In the genomic region with DNA sequence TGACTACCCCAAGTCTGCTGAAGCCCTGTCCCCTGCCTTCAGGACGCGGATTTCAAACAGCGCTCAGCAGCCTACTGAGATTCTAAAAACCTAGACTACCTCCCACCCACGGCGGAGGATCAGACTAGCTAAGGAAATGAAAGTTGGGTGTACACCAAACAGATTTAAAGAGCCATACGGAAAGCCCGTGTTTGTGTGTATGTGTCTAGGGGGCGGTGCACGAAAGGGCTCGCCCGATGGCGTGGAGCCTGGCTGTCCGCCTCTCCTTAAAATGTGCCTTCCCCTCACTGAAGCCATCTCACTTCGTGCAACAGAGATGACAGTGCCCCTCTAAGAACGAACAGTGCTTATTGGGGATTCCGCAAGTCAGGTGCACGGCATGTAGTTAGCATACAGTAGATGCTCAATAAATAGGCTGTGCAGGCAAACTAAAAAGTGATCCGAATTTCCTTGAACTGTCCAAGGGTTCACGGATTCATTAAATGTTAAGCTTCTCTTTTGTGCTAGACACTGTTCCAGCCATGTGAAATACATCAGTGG, we compare ENCODE assay signal across 8 cellular contexts. TPM values are rescaled to one million over a fixed set of nuclear protein-coding genes. Genes with fewer than 3 reads are reported as not detected.
DNase-seq lines count a peak whose midpoint lies in the region; ATAC-seq and TF ChIP-seq lines count a peak whose summit lies in the region.

No MANE protein-coding gene starts in this region.

- H3K4me1 ChIP-seq in mucosa of rectum (ENCODE audit: control insufficient read depth in 2 of 2, insufficient read depth in 2 of 2, low read length in 2 of 2) = peaks cover 37% of the 10 kb centered on the region in 2 donors
- peaks cover 0 to 4% of the 10 kb centered on the region in 2 donors for H3K4me1 ChIP-seq in uterus

- H3K4me3 ChIP-seq in GM06990 (replicated peaks; ENCODE audit: low read depth, low read length) (peak overlapping the region; percentile 91), mucosa of rectum (ENCODE audit: low read length in 2 of 2) (peak overlapping the region; percentile 82 to 97), uterus (peak overlapping the region; percentile 63 to 79)

- H3K36me3 ChIP-seq in GM06990 (ENCODE audit: control insufficient read depth, insufficient read depth, low read length) = peaks cover 27% of the 10 kb centered on the region
- H3K36me3 ChIP-seq in mucosa of rectum (ENCODE audit: control insufficient read depth in 2 of 2, insufficient read depth in 2 of 2, low read length in 2 of 2) = peaks cover 31 to 38% of the 10 kb centered on the region in 2 donors
- H3K36me3 ChIP-seq in uterus = no peaks in the 10 kb centered on the region

- TF ChIP-seq CTCF in GM06990 (IDR thresholded peaks at IDR 0.05; ENCODE audit: insufficient read depth, low read length, poor library complexity, severe bottlenecking) (no peak), uterus (IDR thresholded peaks at IDR 0.05) (no peak)

- H3K9ac ChIP-seq in mucosa of rectum (ENCODE audit: low read depth in 1 of 2, low read length in 2 of 2) = peak overlapping the region; percentile 84 to 90

- no peaks in the 10 kb centered on the region for H3K9me3 ChIP-seq in mucosa of rectum (ENCODE audit: control insufficient read depth in 2 of 2, low read length in 2 of 2)
- no peaks in the 10 kb centered on the region for H3K9me3 ChIP-seq in uterus

- ATAC-seq in HG03571 (IDR thresholded peaks at IDR 0.05; ENCODE audit: unreplicated experiment) = no peak
- no peak for ATAC-seq in HG02610 (IDR thresholded peaks at IDR 0.05; ENCODE audit: unreplicated experiment)

- TF ChIP-seq POLR2A in uterus (IDR thresholded peaks at IDR 0.05) = no peak

- peak overlapping the region; percentile 98 for H3K27ac ChIP-seq in caudate nucleus (ENCODE audit: low read depth, low read length)
- H3K27ac ChIP-seq in mucosa of rectum (ENCODE audit: low read depth in 2 of 2, low read length in 2 of 2) = peak overlapping the region; percentile 96 to 98
- H3K27ac ChIP-seq in uterus = peak overlapping the region; percentile 93

- DNase-seq in GM06990 (ENCODE audit: extremely low read depth, insufficient read length) (no peak), OCI-M1 (lab: John Stamatoyannopoulos, UW) (peak; percentile 80), caudate nucleus (lab: John Stamatoyannopoulos, UW) (peak in 4 of 61 donors; percentile 6 to 31 (median 24)), uterus (no peak), activated gamma-delta T cell treated with Interleukin-2 at 50 U/mL for 16 hours (no peak)

- intact Hi-C loops in uterus (cut with DNase I; ENCODE audit: low total_unique reads) = no loop called here

- H3K27me3 ChIP-seq in GM06990 (replicated peaks; ENCODE audit: control insufficient read depth, insufficient read depth, low read length) = no peaks in the 10 kb centered on the region
- H3K27me3 ChIP-seq in mucosa of rectum (ENCODE audit: control insufficient read depth in 2 of 2, insufficient read depth in 2 of 2, low read length in 2 of 2) = no peaks in the 10 kb centered on the region
- no peaks in the 10 kb centered on the region for H3K27me3 ChIP-seq in uterus

RNA-seq across cellular contexts. Expression of a gene that starts 0.6 kb away (rescaled TPM):
- total RNA-seq in uterus = 10 to 100 TPM in 2 of 4 donors, 1 to 10 TPM in 2; 3.7 to 52.8 (median 23.8) TPM

RNA-seq across cellular contexts. Expression of a gene that starts 14.1 kb away (rescaled TPM):
- total RNA-seq in uterus = 10 to 100 TPM in 1 of 4 donors, 1 to 10 TPM in 2, not detected in 1; 1.3 to 31.0 (median 3.0) TPM

RNA-seq across cellular contexts. Expression of a gene that starts 21.3 kb away (rescaled TPM):
- total RNA-seq in uterus = 10 to 100 TPM in 2 of 4 donors, 1 to 10 TPM in 1, under 1 TPM in 1; 0.88 to 41.6 (median 9.9) TPM

RNA-seq across cellular contexts. Expression of a gene that starts 30.5 kb away (rescaled TPM):
- total RNA-seq in uterus = 10 to 100 TPM in 3 of 4 donors, 1 to 10 TPM in 1; 5.3 to 47.8 (median 19.2) TPM

RNA-seq across cellular contexts. Expression of a gene that starts 32.2 kb away (rescaled TPM):
- 10 to 100 TPM; 13.1 to 66.4 (median 32.2) TPM for total RNA-seq in uterus
